In the genomic region with DNA sequence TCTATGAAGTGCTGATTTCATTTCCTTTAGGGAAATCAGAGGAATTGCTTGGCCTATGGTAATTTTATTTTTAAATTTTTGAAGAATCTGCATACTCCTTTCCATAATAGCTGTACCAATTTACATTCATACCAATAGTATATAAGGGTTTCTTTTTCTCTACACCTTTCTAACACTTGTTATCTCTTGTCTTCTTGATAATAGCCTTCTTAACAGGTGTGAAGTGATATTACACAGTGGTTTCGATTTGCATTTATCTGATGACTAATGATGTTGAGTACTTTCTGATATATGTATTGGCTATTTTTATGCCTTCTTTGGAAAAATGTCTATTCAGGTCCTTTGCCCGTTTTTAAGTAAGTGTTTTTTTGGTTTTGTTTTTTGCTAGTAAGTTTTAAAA, we compare ENCODE assay signal across 1 cellular context.
TF ChIP-seq lines count a peak whose summit lies in the region.

No MANE protein-coding gene starts in this region.

TF ChIP-seq in GM12878, 131 proteins besides CTCF, POLR2A, EP300 and RAD21 (continued from another document):
- TF ChIP-seq, protein P1, sequence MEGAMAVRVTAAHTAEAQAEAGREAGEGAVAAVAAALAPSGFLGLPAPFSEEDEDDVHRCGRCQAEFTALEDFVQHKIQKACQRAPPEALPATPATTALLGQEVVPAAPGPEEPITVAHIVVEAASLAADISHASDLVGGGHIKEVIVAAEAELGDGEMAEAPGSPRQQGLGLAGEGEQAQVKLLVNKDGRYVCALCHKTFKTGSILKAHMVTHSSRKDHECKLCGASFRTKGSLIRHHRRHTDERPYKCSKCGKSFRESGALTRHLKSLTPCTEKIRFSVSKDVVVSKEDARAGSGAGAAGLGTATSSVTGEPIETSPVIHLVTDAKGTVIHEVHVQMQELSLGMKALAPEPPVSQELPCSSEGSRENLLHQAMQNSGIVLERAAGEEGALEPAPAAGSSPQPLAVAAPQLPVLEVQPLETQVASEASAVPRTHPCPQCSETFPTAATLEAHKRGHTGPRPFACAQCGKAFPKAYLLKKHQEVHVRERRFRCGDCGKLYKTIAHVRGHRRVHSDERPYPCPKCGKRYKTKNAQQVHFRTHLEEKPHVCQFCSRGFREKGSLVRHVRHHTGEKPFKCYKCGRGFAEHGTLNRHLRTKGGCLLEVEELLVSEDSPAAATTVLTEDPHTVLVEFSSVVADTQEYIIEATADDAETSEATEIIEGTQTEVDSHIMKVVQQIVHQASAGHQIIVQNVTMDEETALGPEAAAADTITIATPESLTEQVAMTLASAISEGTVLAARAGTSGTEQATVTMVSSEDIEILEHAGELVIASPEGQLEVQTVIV (IDR thresholded peaks at IDR 0.05; ENCODE audit: borderline replicate concordance, partially characterized antibody): no peak
- TF ChIP-seq JUND (IDR thresholded peaks at IDR 0.05; ENCODE audit: low read depth, low read length): no peak
- TF ChIP-seq, protein P2, sequence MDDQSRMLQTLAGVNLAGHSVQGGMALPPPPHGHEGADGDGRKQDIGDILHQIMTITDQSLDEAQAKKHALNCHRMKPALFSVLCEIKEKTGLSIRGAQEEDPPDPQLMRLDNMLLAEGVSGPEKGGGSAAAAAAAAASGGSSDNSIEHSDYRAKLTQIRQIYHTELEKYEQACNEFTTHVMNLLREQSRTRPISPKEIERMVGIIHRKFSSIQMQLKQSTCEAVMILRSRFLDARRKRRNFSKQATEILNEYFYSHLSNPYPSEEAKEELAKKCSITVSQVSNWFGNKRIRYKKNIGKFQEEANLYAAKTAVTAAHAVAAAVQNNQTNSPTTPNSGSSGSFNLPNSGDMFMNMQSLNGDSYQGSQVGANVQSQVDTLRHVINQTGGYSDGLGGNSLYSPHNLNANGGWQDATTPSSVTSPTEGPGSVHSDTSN (IDR thresholded peaks at IDR 0.05; ENCODE audit: insufficient replicate concordance, low read depth, low read length): no peak
